Comparison of ENCODE assay signal across 9 cellular contexts in genomic region chr9:97947094-97947493, GRCh38. TPM values are rescaled to one million over a fixed set of nuclear protein-coding genes. Genes with fewer than 3 reads are reported as not detected.
"Had no signal": no experiment of that assay in that cellular context is flagged by ENCODE, and none has a peak within 500 bp of the region (broad histone marks: within the 10 kb centered on the region; RNA-seq: fewer than 3 reads in every experiment).

No MANE protein-coding gene starts in this region.

RNA-seq across cellular contexts. Expression of gene HEMGN, which starts 9.1 kb away (rescaled TPM):
- total RNA-seq: ascending aorta, astrocyte, body of pancreas, breast epithelium, bronchial epithelial cell, cardiac muscle cell, chondrocyte had no signal
- polyA plus RNA-seq: adrenal gland, aorta, cardiac muscle cell had no signal
